Comparison of ENCODE assay signal across 10 cellular contexts in genomic region chr14:61281911-61282310, GRCh38. TPM values are rescaled to one million over a fixed set of nuclear protein-coding genes. Genes with fewer than 3 reads are reported as not detected.
A peak's percentile ranks its signal among the peaks of the same experiment; 100 is the strongest.
DNase-seq lines count a peak whose midpoint lies in the region; ATAC-seq and TF ChIP-seq lines count a peak whose summit lies in the region.
"Had no signal": no experiment of that assay in that cellular context is flagged by ENCODE, and none has a peak within 500 bp of the region (broad histone marks: within the 10 kb centered on the region; RNA-seq: fewer than 3 reads in every experiment).

No MANE protein-coding gene starts in this region.

- H3K4me1 Mint-ChIP-seq in CD8-positive, alpha-beta T cell (ENCODE audit: low read depth), result peaks cover 38% of the 10 kb centered on the region
- peaks cover 5% of the 10 kb centered on the region for H3K4me1 Mint-ChIP-seq in neural progenitor cell

- H3K4me3 ChIP-seq in CD8-positive, alpha-beta T cell (ENCODE audit: low read depth, low read length), result no peak overlapping the region
- H3K4me3 ChIP-seq in HUES64 (ENCODE audit: low read length) (peak overlapping the region; percentile 63), neural progenitor cell (no peak overlapping the region)

- peaks cover 15% of the 10 kb centered on the region for H3K4me1 ChIP-seq in CD8-positive, alpha-beta T cell (ENCODE audit: insufficient read depth, low read length)
- H3K4me1 ChIP-seq in HUES64 (ENCODE audit: insufficient read depth, low read length) (0 out of 2 replicates have a peak, but pooled peaks cover 2% of the 10 kb centered on the region), neural progenitor cell (no peaks in the 10 kb centered on the region)

- 0 out of 2 replicates have a peak overlapping the region, but pooled peaks have one; percentile 39 for H3K9ac ChIP-seq in HUES64 (ENCODE audit: low read depth, low read length)
- H3K9ac ChIP-seq in neural progenitor cell, result no peak overlapping the region

- 83% methylated on average over 1 of the region's 1 CpG for WGBS in HUES64

- H4K20me1 ChIP-seq in neural progenitor cell (ENCODE audit: low read depth), result no peaks in the 10 kb centered on the region

- POLR2A ChIA-PET in CD8-positive, alpha-beta T cell (lab: Charles Lee), result interaction anchor here (0.6 kb wide), 1 partner anchor 121 kb away, joined by 4 read pairs; no protein-coding TSS in a partner anchor
- POLR2A ChIA-PET in RWPE1 (lab: Yijun Ruan, JAX; ENCODE audit: low non-redundant PET), result interaction anchor here (0.6 to 0.7 kb wide), 3 partner anchors 11 to 243 kb away, joined by 4 to 6 read pairs (median 4); no protein-coding TSS in a partner anchor

- intact Hi-C loops in CD8-positive, alpha-beta T cell (cut with DNase I, micrococcal nuclease), result loop anchor here in 1 of 2 experiments (1.0 to 10.0 kb wide), 3 partner anchors 470 to 555 kb away; partner anchors contain the start of gene MNAT1

- CTCF ChIA-PET in CD8-positive, alpha-beta T cell (lab: Charles Lee), result interaction anchor here (0.6 to 10.7 kb wide), 7 partner anchors 11 to 1255 kb away, joined by 3 to 163 read pairs (median 4); no protein-coding TSS in a partner anchor
- CTCF ChIA-PET in RWPE1 (lab: Yijun Ruan, JAX), result interaction anchor here (0.5 to 0.7 kb wide), 3 partner anchors 11 to 609 kb away, joined by 3 to 5 read pairs (median 3); no protein-coding TSS in a partner anchor

- no peak for DNase-seq in CD8-positive, alpha-beta T cell
- DNase-seq in epithelial cell of prostate (ENCODE audit: low read depth, low spot score) (no peak), neural progenitor cell (ENCODE audit: low spot score) (no peak), NCI-H1417 treated with DMSO at 0.1 percent for 48 hours (lab: John Stamatoyannopoulos, UW) (no peak), RWPE1 (ENCODE audit: low spot score) (no peak)
- DNase-seq: kidney glomerular epithelial cell had no signal

- H3K27me3 ChIP-seq in CD8-positive, alpha-beta T cell (ENCODE audit: insufficient read depth, low read length), result no peaks in the 10 kb centered on the region
- H3K27me3 ChIP-seq in HUES64 (ENCODE audit: insufficient read depth, low read length) (peaks cover 67% of the 10 kb centered on the region), neural progenitor cell (peaks cover 68% of the 10 kb centered on the region)

- no peak overlapping the region for H2AFZ ChIP-seq in neural progenitor cell (replicated peaks)

- no peak for TF ChIP-seq CTCF in CD8-positive, alpha-beta T cell (IDR thresholded peaks at IDR 0.05)
- TF ChIP-seq CTCF in neural progenitor cell (IDR thresholded peaks at IDR 0.05) (no peak), RWPE1 (conservative IDR thresholded peaks at IDR 0.05; ENCODE audit: low read depth) (no peak)

- no peaks in the 10 kb centered on the region for H3K9me3 Mint-ChIP-seq in CD8-positive, alpha-beta T cell
- peaks cover 7% of the 10 kb centered on the region for H3K9me3 Mint-ChIP-seq in neural progenitor cell
- H3K9me3 Mint-ChIP-seq: activated naive CD4-positive, alpha-beta T cell treated with anti-CD3 and anti-CD28 coated beads, Interleukin-2, amount 50 U/mL, for 24 hours had no signal

- H3K27ac Mint-ChIP-seq in CD8-positive, alpha-beta T cell, result no peak overlapping the region
- H3K27ac Mint-ChIP-seq in neural progenitor cell, result no peak overlapping the region

- no peak overlapping the region for H3K27ac ChIP-seq in CD8-positive, alpha-beta T cell (ENCODE audit: low read depth, low read length)
- H3K27ac ChIP-seq in HUES64 (ENCODE audit: low read depth, low read length), result no peak overlapping the region
- H3K27ac ChIP-seq in epithelial cell of prostate, result peak overlapping the region; percentile 97
- H3K27ac ChIP-seq in neural progenitor cell, result no peak overlapping the region
- H3K27ac ChIP-seq in RWPE1, result no peak overlapping the region

- no peaks in the 10 kb centered on the region for H3K27me3 Mint-ChIP-seq in CD8-positive, alpha-beta T cell (ENCODE audit: low read depth)
- peaks cover 34% of the 10 kb centered on the region for H3K27me3 Mint-ChIP-seq in neural progenitor cell (ENCODE audit: insufficient read depth, low read depth)
- H3K27me3 Mint-ChIP-seq: activated naive CD4-positive, alpha-beta T cell treated with anti-CD3 and anti-CD28 coated beads, Interleukin-2, amount 50 U/mL, for 24 hours had no signal

- no peaks in the 10 kb centered on the region for H3K9me3 ChIP-seq in CD8-positive, alpha-beta T cell (ENCODE audit: low read length)
- no peaks in the 10 kb centered on the region for H3K9me3 ChIP-seq in HUES64 (ENCODE audit: insufficient read depth, low read depth, low read length)
- no peaks in the 10 kb centered on the region for H3K9me3 ChIP-seq in neural progenitor cell (ENCODE audit: low read depth)

- peak overlapping the region; percentile 78 for H3K4me3 Mint-ChIP-seq in CD8-positive, alpha-beta T cell
- H3K4me3 Mint-ChIP-seq in neural progenitor cell, result peak overlapping the region; percentile 78

- H3K4me2 ChIP-seq in neural progenitor cell, result no peak overlapping the region

- no peaks in the 10 kb centered on the region for H3F3A ChIP-seq in neural progenitor cell (ENCODE audit: low read depth)

- ATAC-seq in CD8-positive, alpha-beta T cell, result no peak
- no peak for ATAC-seq in activated CD4-positive, CD25-positive, alpha-beta regulatory T cell treated with anti-CD3 and anti-CD28 coated beads, Interleukin-2, amount 50 U/mL, for 24 hours
- ATAC-seq in HG03439 (IDR thresholded peaks at IDR 0.05; ENCODE audit: unreplicated experiment), result no peak

- no peaks in the 10 kb centered on the region for H3K36me3 Mint-ChIP-seq in CD8-positive, alpha-beta T cell
- no peaks in the 10 kb centered on the region for H3K36me3 Mint-ChIP-seq in neural progenitor cell

- H3K36me3 ChIP-seq in CD8-positive, alpha-beta T cell (ENCODE audit: insufficient read depth, low read length), result no peaks in the 10 kb centered on the region
- H3K36me3 ChIP-seq in HUES64 (ENCODE audit: insufficient read depth, low read length) (no peaks in the 10 kb centered on the region), neural progenitor cell (no peaks in the 10 kb centered on the region)

- H3K79me2 ChIP-seq in neural progenitor cell (ENCODE audit: low read depth), result no peaks in the 10 kb centered on the region

RNA-seq across cellular contexts. Expression of gene TMEM30B, which starts 0.8 kb away (rescaled TPM):
- total RNA-seq in CD8-positive, alpha-beta T cell, result 10 to 100 TPM; 11.5 to 12.1 TPM
- polyA plus RNA-seq in HUES64 (2013, experiment 1 of 2), result 2.4 TPM
- polyA plus RNA-seq in HUES64 (2013, experiment 2 of 2), result 2.6 TPM
- 0.07 and 0.09 TPM in 2 replicates for total RNA-seq in neural progenitor cell (ENCODE audit: low replicate concordance)

RNA-seq across cellular contexts. Expression of gene PRKCH, which starts 39.5 kb away (rescaled TPM):
- 100 to 1,000 TPM; 429 to 433 TPM for total RNA-seq in CD8-positive, alpha-beta T cell
- polyA plus RNA-seq in HUES64 (2013, experiment 1 of 2), result 2.0 TPM
- 2.1 TPM for polyA plus RNA-seq in HUES64 (2013, experiment 2 of 2)
- total RNA-seq in neural progenitor cell (ENCODE audit: low replicate concordance), result 0.22 and 1.3 TPM in 2 replicates

Comparison
In these comparisons a context has a peak if more than half of its experiments do, and no peak if none do; other contexts are left out.
1. RNA of gene TMEM30B, which starts 0.8 kb away (total RNA-seq): 11.5 to 12.1 TPM in CD8-positive, alpha-beta T cell; 0.07 to 0.09 TPM in neural progenitor cell; every median in the first group is over 10 times any median in the second.
2. RNA of gene PRKCH, which starts 39.5 kb away (total RNA-seq): 429 to 433 TPM in CD8-positive, alpha-beta T cell; 0.22 to 1.3 TPM in neural progenitor cell; every median in the first group is over 100 times any median in the second.